8 cellular contexts compared by ENCODE assay signal in the genomic region with DNA sequence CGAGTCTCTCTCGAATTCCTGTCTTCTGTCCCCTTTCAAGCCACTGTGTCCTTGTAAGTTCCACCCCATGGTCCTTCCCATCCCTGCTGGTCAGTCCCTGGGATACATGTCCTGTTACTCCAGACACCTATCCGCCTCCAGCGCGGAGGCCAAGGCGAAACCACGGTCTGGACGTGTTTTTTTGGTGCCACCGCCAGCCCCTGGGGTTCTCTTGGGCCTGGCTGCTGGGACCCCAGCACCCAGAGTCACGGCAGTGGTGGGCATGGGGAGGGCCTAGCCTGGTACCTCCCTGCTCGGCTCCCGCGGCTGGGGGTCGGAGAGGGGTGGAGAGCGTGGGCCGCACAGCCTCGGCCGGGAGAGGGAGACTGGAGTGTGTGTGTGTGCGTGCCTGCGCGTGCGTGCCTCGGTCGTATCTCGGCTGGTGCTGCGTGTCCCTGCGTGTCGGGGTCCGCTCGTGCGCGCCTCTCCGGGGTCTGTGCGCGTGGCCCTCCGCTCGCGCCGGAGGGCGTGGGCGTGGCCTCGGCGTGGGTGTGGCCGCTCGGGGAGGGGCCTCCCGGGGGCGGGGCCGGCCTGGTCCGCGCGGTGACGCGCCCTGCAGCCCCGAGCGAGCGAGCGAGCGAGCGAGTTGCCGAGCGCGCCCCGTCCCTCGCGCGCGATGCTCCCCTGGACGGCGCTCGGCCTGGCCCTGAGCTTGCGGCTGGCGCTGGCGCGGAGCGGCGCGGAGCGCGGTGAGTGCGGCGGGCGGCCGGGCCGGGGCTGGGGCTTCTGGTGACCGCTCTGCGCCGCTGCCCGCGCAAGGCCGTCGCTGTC. TPM values are rescaled to one million over a fixed set of nuclear protein-coding genes. Genes with fewer than 3 reads are reported as not detected.
DNase-seq lines count a peak whose midpoint lies in the region; ATAC-seq and TF ChIP-seq lines count a peak whose summit lies in the region.

A gene with protein sequence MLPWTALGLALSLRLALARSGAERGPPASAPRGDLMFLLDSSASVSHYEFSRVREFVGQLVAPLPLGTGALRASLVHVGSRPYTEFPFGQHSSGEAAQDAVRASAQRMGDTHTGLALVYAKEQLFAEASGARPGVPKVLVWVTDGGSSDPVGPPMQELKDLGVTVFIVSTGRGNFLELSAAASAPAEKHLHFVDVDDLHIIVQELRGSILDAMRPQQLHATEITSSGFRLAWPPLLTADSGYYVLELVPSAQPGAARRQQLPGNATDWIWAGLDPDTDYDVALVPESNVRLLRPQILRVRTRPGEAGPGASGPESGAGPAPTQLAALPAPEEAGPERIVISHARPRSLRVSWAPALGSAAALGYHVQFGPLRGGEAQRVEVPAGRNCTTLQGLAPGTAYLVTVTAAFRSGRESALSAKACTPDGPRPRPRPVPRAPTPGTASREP (plus strand): TSS at position 597 of the 810 bp plus-strand sequence. CDS start 59 bp downstream, at position 656.

- peak; percentile 97 for DNase-seq in AG20443 (ENCODE audit: low spot score)
- no peak for DNase-seq in HFF-Myc (ENCODE audit: extremely low read depth, low read depth)
- peak; percentile 30 for DNase-seq in T follicular helper cell (ENCODE audit: low read depth)
- no peak for DNase-seq in ascending aorta (ENCODE audit: low spot score in 2 of 2)
- no peak for DNase-seq in right atrium auricular region (ENCODE audit: low spot score)
- DNase-seq in ureter (ENCODE audit: low spot score) = peak; percentile 81

- H3K27ac ChIP-seq in ascending aorta (peak within 1 kb of the TSS; percentile 81 to 82), right atrium auricular region (peak within 1 kb of the TSS; percentile 81 to 87), rectal smooth muscle tissue (ENCODE audit: low read depth, low read length) (peak within 1 kb of the TSS; percentile 98)

- TF ChIP-seq CTCF in HFF-Myc (IDR thresholded peaks at IDR 0.05; ENCODE audit: low read depth, low read length, missing control alignments) (no peak), ascending aorta (IDR thresholded peaks at IDR 0.05) (no peak), right atrium auricular region (IDR thresholded peaks at IDR 0.05) (no peak)

- H3K4me3 ChIP-seq in HFF-Myc (replicated peaks; ENCODE audit: low read depth, low read length) (peak within 1 kb of the TSS; percentile 20), ascending aorta (peak within 1 kb of the TSS; percentile 38 to 53), right atrium auricular region (peak within 1 kb of the TSS; percentile 32 to 56), rectal smooth muscle tissue (ENCODE audit: low read length) (peak within 1 kb of the TSS; percentile 68)

- H3K9ac ChIP-seq in rectal smooth muscle tissue (ENCODE audit: low read length) = peak within 1 kb of the TSS; percentile 45

- no peak for ATAC-seq in GM18870 (IDR thresholded peaks at IDR 0.05; ENCODE audit: unreplicated experiment)

- H3K9me3 ChIP-seq in ascending aorta (no peaks in the 10 kb centered on the region), right atrium auricular region (no peaks in the 10 kb centered on the region)

- peaks cover 3% of the 10 kb centered on the region for H3K27me3 ChIP-seq in ascending aorta
- H3K27me3 ChIP-seq in right atrium auricular region = no peaks in the 10 kb centered on the region
- no peaks in the 10 kb centered on the region for H3K27me3 ChIP-seq in rectal smooth muscle tissue (ENCODE audit: control insufficient read depth, insufficient read depth, low read length)

- H3K4me1 ChIP-seq in ascending aorta (peaks cover 15 to 31% of the 10 kb centered on the region in 2 donors), right atrium auricular region (peaks cover 0 to 69% of the 10 kb centered on the region in 2 donors), rectal smooth muscle tissue (ENCODE audit: control insufficient read depth, insufficient read depth, low read length) (peaks cover 43% of the 10 kb centered on the region)

- H3K36me3 ChIP-seq in ascending aorta = no peaks in the 10 kb centered on the region
- H3K36me3 ChIP-seq in right atrium auricular region = no peaks in the 10 kb centered on the region
- no peaks in the 10 kb centered on the region for H3K36me3 ChIP-seq in rectal smooth muscle tissue (ENCODE audit: control insufficient read depth, insufficient read depth, low read length)

- intact Hi-C loops in ascending aorta (cut with DNase I) = no loop called here

RNA-seq across cellular contexts. Expression of the gene that starts here (rescaled TPM):
- total RNA-seq in ascending aorta (79.0 TPM), right atrium auricular region (10 to 100 TPM; 13.0 to 15.2 TPM), ureter (83.3 TPM)

Comparison
In these comparisons a context has a peak if more than half of its experiments do, and no peak if none do; other contexts are left out.
1. DNase-seq: peak in AG20443 (single experiment), T follicular helper cell (single experiment) and ureter (single experiment); none in HFF-Myc (single experiment), ascending aorta (0 of 2) and right atrium auricular region (single experiment).
2. Peak in every context shown above with its lines, with median percentiles within 50 percentile points of each other: H3K4me3 ChIP-seq and H3K27ac ChIP-seq.